8 cellular contexts compared by ENCODE assay signal in genomic region chr11:32332990-32333334, GRCh38.
DNase-seq lines count a peak whose midpoint lies in the region; ATAC-seq and TF ChIP-seq lines count a peak whose summit lies in the region.

No MANE protein-coding gene starts in this region.

- H3K36me3 Mint-ChIP-seq in activated naive CD4-positive, alpha-beta T cell treated with anti-CD3 and anti-CD28 coated beads, Interleukin-2, amount 50 U/mL, for 24 hours = no peaks in the 10 kb centered on the region
- H3K36me3 Mint-ChIP-seq in central memory CD8-positive, alpha-beta T cell (ENCODE audit: insufficient read depth) = no peaks in the 10 kb centered on the region

- TF ChIP-seq POLR2A in tibial nerve (IDR thresholded peaks at IDR 0.05) = no peak

- H3K4me1 ChIP-seq in mucosa of rectum (ENCODE audit: control insufficient read depth in 2 of 2, insufficient read depth in 2 of 2, low read length in 2 of 2) = peaks cover 5 to 6% of the 10 kb centered on the region in 2 donors
- H3K4me1 ChIP-seq in tibial nerve = peaks cover 0 to 16% (median 0%) of the 10 kb centered on the region in 4 donors

- no peak overlapping the region for H3K9ac ChIP-seq in mucosa of rectum (ENCODE audit: low read depth in 1 of 2, low read length in 2 of 2)

- H3K9me3 ChIP-seq in mucosa of rectum (ENCODE audit: control insufficient read depth in 2 of 2, low read length in 2 of 2) = no peaks in the 10 kb centered on the region
- no peaks in the 10 kb centered on the region for H3K9me3 ChIP-seq in tibial nerve

- H3K27me3 ChIP-seq in mucosa of rectum (ENCODE audit: control insufficient read depth in 2 of 2, insufficient read depth in 2 of 2, low read length in 2 of 2) = peaks cover 0 to 3% of the 10 kb centered on the region in 2 donors
- no peaks in the 10 kb centered on the region for H3K27me3 ChIP-seq in tibial nerve

- peak overlapping the region; percentile 70 for H3K4me3 Mint-ChIP-seq in activated naive CD4-positive, alpha-beta T cell treated with anti-CD3 and anti-CD28 coated beads, Interleukin-2, amount 50 U/mL, for 24 hours
- H3K4me3 Mint-ChIP-seq in central memory CD8-positive, alpha-beta T cell = peak overlapping the region; percentile 67

- H3K9me3 Mint-ChIP-seq in activated naive CD4-positive, alpha-beta T cell treated with anti-CD3 and anti-CD28 coated beads, Interleukin-2, amount 50 U/mL, for 24 hours = no peaks in the 10 kb centered on the region
- H3K9me3 Mint-ChIP-seq in central memory CD8-positive, alpha-beta T cell = no peaks in the 10 kb centered on the region

- H3K27ac Mint-ChIP-seq in activated naive CD4-positive, alpha-beta T cell treated with anti-CD3 and anti-CD28 coated beads, Interleukin-2, amount 50 U/mL, for 24 hours = no peak overlapping the region
- no peak overlapping the region for H3K27ac Mint-ChIP-seq in central memory CD8-positive, alpha-beta T cell (ENCODE audit: low read depth)

- ATAC-seq in central memory CD8-positive, alpha-beta T cell (replicated peaks; ENCODE audit: extremely low read depth, poor library complexity, severe bottlenecking) = no peak

- TF ChIP-seq CTCF in tibial nerve (IDR thresholded peaks at IDR 0.05) = no peak

- H3K27me3 Mint-ChIP-seq in activated naive CD4-positive, alpha-beta T cell treated with anti-CD3 and anti-CD28 coated beads, Interleukin-2, amount 50 U/mL, for 24 hours = peaks cover 38% of the 10 kb centered on the region
- peaks cover 74% of the 10 kb centered on the region for H3K27me3 Mint-ChIP-seq in central memory CD8-positive, alpha-beta T cell

- no peak for DNase-seq in activated naive CD4-positive, alpha-beta T cell treated with anti-CD3 and anti-CD28 coated beads, Interleukin-2, amount 50 U/mL, for 16 hours
- no peak for DNase-seq in central memory CD8-positive, alpha-beta T cell (ENCODE audit: low spot score in 2 of 2)
- DNase-seq in tibial nerve (ENCODE audit: low spot score in 2 of 2) (no peak), OCI-M1 (lab: John Stamatoyannopoulos, UW) (no peak), NCI-H510A treated with DMSO at 0.1 percent for 48 hours (lab: John Stamatoyannopoulos, UW) (no peak)
- no peak for DNase-seq in stimulated activated CD4-positive, alpha-beta T cell treated with anti-CD3 and anti-CD28 coated beads, Interleukin-12 subunit alpha, Interleukin-12 subunit beta, amount 100 ng/mL, for 4 hours

- no peaks in the 10 kb centered on the region for H3K36me3 ChIP-seq in mucosa of rectum (ENCODE audit: control insufficient read depth in 2 of 2, insufficient read depth in 2 of 2, low read length in 2 of 2)
- H3K36me3 ChIP-seq in tibial nerve = no peaks in the 10 kb centered on the region

- no peak for TF ChIP-seq EP300 in tibial nerve (IDR thresholded peaks at IDR 0.05)

- WGBS in tibial nerve, 2 donors = 20 to 25% methylated on average over 14 of the region's 14 CpGs

- peak overlapping the region; percentile 65 to 67 for H3K4me3 ChIP-seq in mucosa of rectum (ENCODE audit: low read length in 2 of 2)
- peak overlapping the region; percentile 24 to 50 (median 34) for H3K4me3 ChIP-seq in tibial nerve

- H3K4me1 Mint-ChIP-seq in activated naive CD4-positive, alpha-beta T cell treated with anti-CD3 and anti-CD28 coated beads, Interleukin-2, amount 50 U/mL, for 24 hours = peaks cover 8% of the 10 kb centered on the region
- H3K4me1 Mint-ChIP-seq in central memory CD8-positive, alpha-beta T cell = peaks cover 19% of the 10 kb centered on the region

- H3K27ac ChIP-seq in mucosa of rectum (ENCODE audit: low read depth in 2 of 2, low read length in 2 of 2) = no peak overlapping the region
- peak overlapping the region in 1 of 4 donors; percentile 69 for H3K27ac ChIP-seq in tibial nerve
